ENCODE assay signal across 23 cellular contexts in genomic region chr5:10733426-10733825, GRCh38. TPM values are rescaled to one million over a fixed set of nuclear protein-coding genes. Genes with fewer than 3 reads are reported as not detected.
A peak's percentile ranks its signal among the peaks of the same experiment; 100 is the strongest.
DNase-seq lines count a peak whose midpoint lies in the region; ATAC-seq and TF ChIP-seq lines count a peak whose summit lies in the region.
"Had no signal": no experiment of that assay in that cellular context is flagged by ENCODE, and none has a peak within 500 bp of the region (broad histone marks: within the 10 kb centered on the region; RNA-seq: fewer than 3 reads in every experiment).

No MANE protein-coding gene starts in this region.

- H3K27ac ChIP-seq in foreskin keratinocyte: no peak overlapping the region
- H3K27ac ChIP-seq: suprapubic skin, vagina, WERI-Rb-1 had no signal

- DNase-seq in endothelial cell (ENCODE audit: low spot score) (no peak), foreskin keratinocyte (no peak), erythroblast (lab: John Stamatoyannopoulos, UW) (no peak)
- DNase-seq in stimulated activated naive B cell treated with anti-CD40 and anti-IgM and Interleukin-4, amounts not matched to agents 10 μg/mL and 1 μg/mL and 100 μg/mL, for 72 hours: no peak
- DNase-seq: activated CD4-positive, alpha-beta T cell treated with anti-CD3 and anti-CD28 coated beads, Interleukin-2, amount 50 U/mL, for 1 hour; activated naive CD8-positive, alpha-beta T cell treated with anti-CD3 and anti-CD28 coated beads, Interleukin-2, amount 10 ng/mL, durations not matched to agents 7 days and 5 days; H7; heart right ventricle; left cardiac atrium; NCI-H1105; NCI-H2029; NCI-H345; NCI-H748 treated with DMSO at 0.1 percent for 48 hours; occipital lobe; small intestine; stimulated activated CD4-positive, alpha-beta T cell treated with anti-CD3 and anti-CD28 coated beads, Interleukin-2, amount 100 ng/mL, for 24 hours; WERI-Rb-1 had no signal

- H3K9ac ChIP-seq in Loucy (ENCODE audit: low read depth, low read length, poor library complexity, severe bottlenecking): no peak overlapping the region

- H3K4me3 ChIP-seq in Loucy (ENCODE audit: low read length, poor library complexity, severe bottlenecking): no peak overlapping the region
- H3K4me3 ChIP-seq: heart right ventricle, suprapubic skin, vagina had no signal

- peaks cover 11% of the 10 kb centered on the region; the same call in 1 of the 2 replicates for H3K79me2 ChIP-seq in Loucy (ENCODE audit: insufficient read depth, low read length)

- peak overlapping the region; percentile 79 for H3K4me3 Mint-ChIP-seq in endothelial cell (ENCODE audit: unreplicated experiment)
- no peak overlapping the region for H3K4me3 Mint-ChIP-seq in stimulated activated naive B cell treated with anti-CD40 and anti-IgM and Interleukin-4, amounts not matched to agents 10 μg/mL and 1 μg/mL and 100 μg/mL, for 72 hours
- H3K4me3 Mint-ChIP-seq: activated naive CD8-positive, alpha-beta T cell treated with anti-CD3 and anti-CD28 coated beads, Interleukin-2, amount 10 ng/mL, durations not matched to agents 7 days and 5 days; T-helper 2 cell treated with Interferon-gamma antibody and Interleukin-4, amounts not matched to agents 5 μg/mL and 100 μg/mL, for 36 hours had no signal

- no peaks in the 10 kb centered on the region for H3K9me2 ChIP-seq in Loucy (replicated peaks; ENCODE audit: low read depth, low read length)

- H3K4me1 ChIP-seq in Loucy (ENCODE audit: insufficient read depth, low read length, poor library complexity, severe bottlenecking): peaks cover 22% of the 10 kb centered on the region
- no peaks in the 10 kb centered on the region for H3K4me1 ChIP-seq in foreskin keratinocyte

- peak overlapping the region; percentile 55 for H3K4me2 ChIP-seq in Loucy (ENCODE audit: low read depth, low read length, poor library complexity, severe bottlenecking)

- TF ChIP-seq POLR2A in erythroblast (IDR thresholded peaks at IDR 0.05; ENCODE audit: low read length): no peak

- peak overlapping the region; percentile 86 for H3K27ac Mint-ChIP-seq in endothelial cell (ENCODE audit: unreplicated experiment)
- H3K27ac Mint-ChIP-seq in stimulated activated naive B cell treated with anti-CD40 and anti-IgM and Interleukin-4, amounts not matched to agents 10 μg/mL and 1 μg/mL and 100 μg/mL, for 72 hours: peak overlapping the region; percentile 66
- H3K27ac Mint-ChIP-seq: activated naive CD8-positive, alpha-beta T cell treated with anti-CD3 and anti-CD28 coated beads, Interleukin-2, amount 10 ng/mL, durations not matched to agents 7 days and 5 days; T-helper 2 cell treated with Interferon-gamma antibody and Interleukin-4, amounts not matched to agents 5 μg/mL and 100 μg/mL, for 36 hours had no signal

- H3K9me3 ChIP-seq in Loucy (ENCODE audit: insufficient read depth, low read depth, low read length): no peaks in the 10 kb centered on the region
- H3K9me3 ChIP-seq: suprapubic skin, vagina had no signal

- H2AFZ ChIP-seq in Loucy (ENCODE audit: low read length): no peak overlapping the region

- H3K9me3 Mint-ChIP-seq in endothelial cell (ENCODE audit: unreplicated experiment): no peaks in the 10 kb centered on the region
- peaks cover 0 to 4% of the 10 kb centered on the region in 2 donors for H3K9me3 Mint-ChIP-seq in stimulated activated naive B cell treated with anti-CD40 and anti-IgM and Interleukin-4, amounts not matched to agents 10 μg/mL and 1 μg/mL and 100 μg/mL, for 72 hours
- H3K9me3 Mint-ChIP-seq: activated naive CD8-positive, alpha-beta T cell treated with anti-CD3 and anti-CD28 coated beads, Interleukin-2, amount 10 ng/mL, durations not matched to agents 7 days and 5 days; T-helper 2 cell treated with Interferon-gamma antibody and Interleukin-4, amounts not matched to agents 5 μg/mL and 100 μg/mL, for 36 hours had no signal

- H3K36me3 ChIP-seq in Loucy (ENCODE audit: insufficient read depth, low read length): peaks cover 22% of the 10 kb centered on the region; the same call in 1 of the 2 replicates
- H3K36me3 ChIP-seq: suprapubic skin, vagina had no signal

- peaks cover 14% of the 10 kb centered on the region for H4K20me1 ChIP-seq in Loucy (ENCODE audit: insufficient read depth, low read length, poor library complexity, severe bottlenecking)

- H3F3A ChIP-seq in Loucy (ENCODE audit: low read depth): no peaks in the 10 kb centered on the region

- H3K4me1 Mint-ChIP-seq in endothelial cell (ENCODE audit: unreplicated experiment): peaks cover 63% of the 10 kb centered on the region
- H3K4me1 Mint-ChIP-seq in stimulated activated naive B cell treated with anti-CD40 and anti-IgM and Interleukin-4, amounts not matched to agents 10 μg/mL and 1 μg/mL and 100 μg/mL, for 72 hours: peaks cover 53 to 90% of the 10 kb centered on the region in 2 donors

- ATAC-seq in GM19351 (IDR thresholded peaks at IDR 0.05; ENCODE audit: unreplicated experiment) (peak; percentile 2), foreskin keratinocyte (no peak), HG03139 (IDR thresholded peaks at IDR 0.05; ENCODE audit: unreplicated experiment) (no peak)
- ATAC-seq in stimulated activated naive B cell treated with anti-CD40 and anti-IgM and Interleukin-4, amounts not matched to agents 10 μg/mL and 1 μg/mL and 100 μg/mL, for 72 hours (replicated peaks): no peak
- ATAC-seq: left cardiac atrium had no signal

- H3K36me3 Mint-ChIP-seq in endothelial cell (ENCODE audit: low read depth, unreplicated experiment): peaks cover 44% of the 10 kb centered on the region
- H3K36me3 Mint-ChIP-seq in stimulated activated naive B cell treated with anti-CD40 and anti-IgM and Interleukin-4, amounts not matched to agents 10 μg/mL and 1 μg/mL and 100 μg/mL, for 72 hours: peaks cover 35 to 62% of the 10 kb centered on the region in 2 donors

- peaks cover 7% of the 10 kb centered on the region for H3K27me3 Mint-ChIP-seq in endothelial cell (ENCODE audit: unreplicated experiment)
- H3K27me3 Mint-ChIP-seq in stimulated activated naive B cell treated with anti-CD40 and anti-IgM and Interleukin-4, amounts not matched to agents 10 μg/mL and 1 μg/mL and 100 μg/mL, for 72 hours: no peaks in the 10 kb centered on the region
- H3K27me3 Mint-ChIP-seq: activated naive CD8-positive, alpha-beta T cell treated with anti-CD3 and anti-CD28 coated beads, Interleukin-2, amount 10 ng/mL, durations not matched to agents 7 days and 5 days had no signal

- TF ChIP-seq CTCF in Loucy (conservative IDR thresholded peaks at IDR 0.05; ENCODE audit: low read length) (no peak), endothelial cell (IDR thresholded peaks at IDR 0.05; ENCODE audit: unreplicated experiment) (no peak), foreskin keratinocyte (conservative IDR thresholded peaks at IDR 0.05) (no peak)

- H3K27me3 ChIP-seq in Loucy (ENCODE audit: insufficient read depth, low read length, poor library complexity, severe bottlenecking) (no peaks in the 10 kb centered on the region), foreskin keratinocyte (no peaks in the 10 kb centered on the region)
- H3K27me3 ChIP-seq: heart right ventricle, suprapubic skin, vagina had no signal

RNA-seq across cellular contexts. Expression of gene DAP, which starts 27.6 kb away (rescaled TPM):
- total RNA-seq in endothelial cell (ENCODE audit: unreplicated experiment) (231 TPM), foreskin keratinocyte (83.5 and 93.9 TPM in 2 replicates)
- 106 and 112 TPM in 2 replicates for polyA plus RNA-seq in foreskin keratinocyte
